In the genomic region with DNA sequence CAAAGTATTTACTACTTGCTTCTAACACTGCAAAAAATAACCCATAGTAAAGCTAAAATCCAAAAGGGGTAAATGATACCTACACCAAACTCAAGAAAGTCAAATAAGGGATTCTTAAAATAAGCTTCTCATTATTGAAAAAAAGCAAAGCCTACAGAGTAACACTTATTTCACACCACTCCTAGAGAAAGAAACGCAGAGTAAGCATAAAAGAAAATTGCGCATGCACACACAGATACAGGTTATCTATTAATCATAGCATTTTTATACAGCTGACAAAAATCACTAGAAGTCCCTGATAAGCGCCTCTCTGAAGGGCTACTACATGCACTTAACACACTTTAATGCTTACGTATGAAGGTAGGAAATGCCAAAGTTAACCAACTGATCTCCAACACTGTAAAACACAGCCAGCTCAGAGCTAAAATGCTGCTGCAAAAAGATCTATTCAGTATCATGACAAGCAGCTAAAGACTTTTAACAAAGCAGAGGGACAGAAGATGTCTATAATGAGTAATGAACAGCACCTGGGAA, we compare ENCODE assay signal across 1 cellular context.
TF ChIP-seq lines count a peak whose summit lies in the region.

No MANE protein-coding gene starts in this region.

TF ChIP-seq in liver, 16 proteins besides CTCF, POLR2A, EP300 and RAD21 (continued from another document):
- TF ChIP-seq, protein P1, sequence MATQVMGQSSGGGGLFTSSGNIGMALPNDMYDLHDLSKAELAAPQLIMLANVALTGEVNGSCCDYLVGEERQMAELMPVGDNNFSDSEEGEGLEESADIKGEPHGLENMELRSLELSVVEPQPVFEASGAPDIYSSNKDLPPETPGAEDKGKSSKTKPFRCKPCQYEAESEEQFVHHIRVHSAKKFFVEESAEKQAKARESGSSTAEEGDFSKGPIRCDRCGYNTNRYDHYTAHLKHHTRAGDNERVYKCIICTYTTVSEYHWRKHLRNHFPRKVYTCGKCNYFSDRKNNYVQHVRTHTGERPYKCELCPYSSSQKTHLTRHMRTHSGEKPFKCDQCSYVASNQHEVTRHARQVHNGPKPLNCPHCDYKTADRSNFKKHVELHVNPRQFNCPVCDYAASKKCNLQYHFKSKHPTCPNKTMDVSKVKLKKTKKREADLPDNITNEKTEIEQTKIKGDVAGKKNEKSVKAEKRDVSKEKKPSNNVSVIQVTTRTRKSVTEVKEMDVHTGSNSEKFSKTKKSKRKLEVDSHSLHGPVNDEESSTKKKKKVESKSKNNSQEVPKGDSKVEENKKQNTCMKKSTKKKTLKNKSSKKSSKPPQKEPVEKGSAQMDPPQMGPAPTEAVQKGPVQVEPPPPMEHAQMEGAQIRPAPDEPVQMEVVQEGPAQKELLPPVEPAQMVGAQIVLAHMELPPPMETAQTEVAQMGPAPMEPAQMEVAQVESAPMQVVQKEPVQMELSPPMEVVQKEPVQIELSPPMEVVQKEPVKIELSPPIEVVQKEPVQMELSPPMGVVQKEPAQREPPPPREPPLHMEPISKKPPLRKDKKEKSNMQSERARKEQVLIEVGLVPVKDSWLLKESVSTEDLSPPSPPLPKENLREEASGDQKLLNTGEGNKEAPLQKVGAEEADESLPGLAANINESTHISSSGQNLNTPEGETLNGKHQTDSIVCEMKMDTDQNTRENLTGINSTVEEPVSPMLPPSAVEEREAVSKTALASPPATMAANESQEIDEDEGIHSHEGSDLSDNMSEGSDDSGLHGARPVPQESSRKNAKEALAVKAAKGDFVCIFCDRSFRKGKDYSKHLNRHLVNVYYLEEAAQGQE (IDR thresholded peaks at IDR 0.05), result no peak
- no peak for TF ChIP-seq SP1 (IDR thresholded peaks at IDR 0.05)
- TF ChIP-seq TAF1 (conservative IDR thresholded peaks at IDR 0.05), result no peak
- TF ChIP-seq, protein P2, sequence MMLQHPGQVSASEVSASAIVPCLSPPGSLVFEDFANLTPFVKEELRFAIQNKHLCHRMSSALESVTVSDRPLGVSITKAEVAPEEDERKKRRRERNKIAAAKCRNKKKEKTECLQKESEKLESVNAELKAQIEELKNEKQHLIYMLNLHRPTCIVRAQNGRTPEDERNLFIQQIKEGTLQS (IDR thresholded peaks at IDR 0.05), result no peak
- no peak for TF ChIP-seq NR2F2 (IDR thresholded peaks at IDR 0.05)
- no peak for TF ChIP-seq FOXA2 (IDR thresholded peaks at IDR 0.05)
- no peak for TF ChIP-seq RXRA (IDR thresholded peaks at IDR 0.05)
- no peak for TF ChIP-seq YY1 (IDR thresholded peaks at IDR 0.05)
- TF ChIP-seq EGR1 (IDR thresholded peaks at IDR 0.05; ENCODE audit: low read depth in 2 of 2), result no peak
- TF ChIP-seq JUND (IDR thresholded peaks at IDR 0.05), result no peak
- TF ChIP-seq FOXA1 (IDR thresholded peaks at IDR 0.05), result no peak
- no peak for TF ChIP-seq HNF4G (IDR thresholded peaks at IDR 0.05)
TF ChIP-seq in liver: peak in this region for 0.
